Comparison of ENCODE assay signal across 1 cellular context in the genomic region with DNA sequence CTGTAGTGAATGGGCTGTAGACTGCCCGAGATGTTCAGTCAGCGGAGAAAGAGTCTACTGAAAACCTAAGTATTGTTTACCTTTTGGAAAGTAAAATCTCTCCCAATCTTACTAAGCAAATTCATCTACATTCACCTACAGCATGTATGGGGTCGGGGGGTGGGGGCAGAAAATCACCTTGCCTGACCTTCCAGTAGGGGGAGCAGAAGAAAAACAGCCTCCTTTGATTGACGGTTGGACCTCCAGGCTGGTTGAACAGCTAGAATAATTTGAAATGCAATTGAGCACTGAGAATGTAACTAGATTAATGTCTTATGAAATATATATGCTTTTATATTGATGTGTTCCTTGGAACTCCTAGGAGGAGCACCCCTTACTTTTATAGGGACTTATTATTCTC.
TF ChIP-seq lines count a peak whose summit lies in the region.

No MANE protein-coding gene starts in this region.

TF ChIP-seq in H1, 55 proteins besides CTCF, POLR2A, EP300 and RAD21:
- TF ChIP-seq SP4 (IDR thresholded peaks at IDR 0.05; ENCODE audit: low read length) (no peak), TCF12 (IDR thresholded peaks at IDR 0.05; ENCODE audit: low read depth, low read length) (no peak), CHD2 (IDR thresholded peaks at IDR 0.05; ENCODE audit: low read length) (no peak), TEAD4 (IDR thresholded peaks at IDR 0.05; ENCODE audit: low read depth, low read length) (no peak), SAP30 (IDR thresholded peaks at IDR 0.05; ENCODE audit: insufficient read depth, insufficient replicate concordance, low read length) (no peak), CBX5 (IDR thresholded peaks at IDR 0.05; ENCODE audit: low read depth, low read length) (no peak), RBBP5 (IDR thresholded peaks at IDR 0.05; ENCODE audit: borderline replicate concordance, low read depth, low read length) (no peak), SP1 (IDR thresholded peaks at IDR 0.05; ENCODE audit: low read depth, low read length) (no peak), PHF8 (conservative IDR thresholded peaks at IDR 0.05; ENCODE audit: low read depth, low read length) (no peak), NRF1 (IDR thresholded peaks at IDR 0.05; ENCODE audit: low read depth, low read length) (no peak), BACH1 (IDR thresholded peaks at IDR 0.05; ENCODE audit: low read length) (no peak), CEBPB (IDR thresholded peaks at IDR 0.05; ENCODE audit: low read depth, low read length) (no peak)
- TF ChIP-seq, protein P1, sequence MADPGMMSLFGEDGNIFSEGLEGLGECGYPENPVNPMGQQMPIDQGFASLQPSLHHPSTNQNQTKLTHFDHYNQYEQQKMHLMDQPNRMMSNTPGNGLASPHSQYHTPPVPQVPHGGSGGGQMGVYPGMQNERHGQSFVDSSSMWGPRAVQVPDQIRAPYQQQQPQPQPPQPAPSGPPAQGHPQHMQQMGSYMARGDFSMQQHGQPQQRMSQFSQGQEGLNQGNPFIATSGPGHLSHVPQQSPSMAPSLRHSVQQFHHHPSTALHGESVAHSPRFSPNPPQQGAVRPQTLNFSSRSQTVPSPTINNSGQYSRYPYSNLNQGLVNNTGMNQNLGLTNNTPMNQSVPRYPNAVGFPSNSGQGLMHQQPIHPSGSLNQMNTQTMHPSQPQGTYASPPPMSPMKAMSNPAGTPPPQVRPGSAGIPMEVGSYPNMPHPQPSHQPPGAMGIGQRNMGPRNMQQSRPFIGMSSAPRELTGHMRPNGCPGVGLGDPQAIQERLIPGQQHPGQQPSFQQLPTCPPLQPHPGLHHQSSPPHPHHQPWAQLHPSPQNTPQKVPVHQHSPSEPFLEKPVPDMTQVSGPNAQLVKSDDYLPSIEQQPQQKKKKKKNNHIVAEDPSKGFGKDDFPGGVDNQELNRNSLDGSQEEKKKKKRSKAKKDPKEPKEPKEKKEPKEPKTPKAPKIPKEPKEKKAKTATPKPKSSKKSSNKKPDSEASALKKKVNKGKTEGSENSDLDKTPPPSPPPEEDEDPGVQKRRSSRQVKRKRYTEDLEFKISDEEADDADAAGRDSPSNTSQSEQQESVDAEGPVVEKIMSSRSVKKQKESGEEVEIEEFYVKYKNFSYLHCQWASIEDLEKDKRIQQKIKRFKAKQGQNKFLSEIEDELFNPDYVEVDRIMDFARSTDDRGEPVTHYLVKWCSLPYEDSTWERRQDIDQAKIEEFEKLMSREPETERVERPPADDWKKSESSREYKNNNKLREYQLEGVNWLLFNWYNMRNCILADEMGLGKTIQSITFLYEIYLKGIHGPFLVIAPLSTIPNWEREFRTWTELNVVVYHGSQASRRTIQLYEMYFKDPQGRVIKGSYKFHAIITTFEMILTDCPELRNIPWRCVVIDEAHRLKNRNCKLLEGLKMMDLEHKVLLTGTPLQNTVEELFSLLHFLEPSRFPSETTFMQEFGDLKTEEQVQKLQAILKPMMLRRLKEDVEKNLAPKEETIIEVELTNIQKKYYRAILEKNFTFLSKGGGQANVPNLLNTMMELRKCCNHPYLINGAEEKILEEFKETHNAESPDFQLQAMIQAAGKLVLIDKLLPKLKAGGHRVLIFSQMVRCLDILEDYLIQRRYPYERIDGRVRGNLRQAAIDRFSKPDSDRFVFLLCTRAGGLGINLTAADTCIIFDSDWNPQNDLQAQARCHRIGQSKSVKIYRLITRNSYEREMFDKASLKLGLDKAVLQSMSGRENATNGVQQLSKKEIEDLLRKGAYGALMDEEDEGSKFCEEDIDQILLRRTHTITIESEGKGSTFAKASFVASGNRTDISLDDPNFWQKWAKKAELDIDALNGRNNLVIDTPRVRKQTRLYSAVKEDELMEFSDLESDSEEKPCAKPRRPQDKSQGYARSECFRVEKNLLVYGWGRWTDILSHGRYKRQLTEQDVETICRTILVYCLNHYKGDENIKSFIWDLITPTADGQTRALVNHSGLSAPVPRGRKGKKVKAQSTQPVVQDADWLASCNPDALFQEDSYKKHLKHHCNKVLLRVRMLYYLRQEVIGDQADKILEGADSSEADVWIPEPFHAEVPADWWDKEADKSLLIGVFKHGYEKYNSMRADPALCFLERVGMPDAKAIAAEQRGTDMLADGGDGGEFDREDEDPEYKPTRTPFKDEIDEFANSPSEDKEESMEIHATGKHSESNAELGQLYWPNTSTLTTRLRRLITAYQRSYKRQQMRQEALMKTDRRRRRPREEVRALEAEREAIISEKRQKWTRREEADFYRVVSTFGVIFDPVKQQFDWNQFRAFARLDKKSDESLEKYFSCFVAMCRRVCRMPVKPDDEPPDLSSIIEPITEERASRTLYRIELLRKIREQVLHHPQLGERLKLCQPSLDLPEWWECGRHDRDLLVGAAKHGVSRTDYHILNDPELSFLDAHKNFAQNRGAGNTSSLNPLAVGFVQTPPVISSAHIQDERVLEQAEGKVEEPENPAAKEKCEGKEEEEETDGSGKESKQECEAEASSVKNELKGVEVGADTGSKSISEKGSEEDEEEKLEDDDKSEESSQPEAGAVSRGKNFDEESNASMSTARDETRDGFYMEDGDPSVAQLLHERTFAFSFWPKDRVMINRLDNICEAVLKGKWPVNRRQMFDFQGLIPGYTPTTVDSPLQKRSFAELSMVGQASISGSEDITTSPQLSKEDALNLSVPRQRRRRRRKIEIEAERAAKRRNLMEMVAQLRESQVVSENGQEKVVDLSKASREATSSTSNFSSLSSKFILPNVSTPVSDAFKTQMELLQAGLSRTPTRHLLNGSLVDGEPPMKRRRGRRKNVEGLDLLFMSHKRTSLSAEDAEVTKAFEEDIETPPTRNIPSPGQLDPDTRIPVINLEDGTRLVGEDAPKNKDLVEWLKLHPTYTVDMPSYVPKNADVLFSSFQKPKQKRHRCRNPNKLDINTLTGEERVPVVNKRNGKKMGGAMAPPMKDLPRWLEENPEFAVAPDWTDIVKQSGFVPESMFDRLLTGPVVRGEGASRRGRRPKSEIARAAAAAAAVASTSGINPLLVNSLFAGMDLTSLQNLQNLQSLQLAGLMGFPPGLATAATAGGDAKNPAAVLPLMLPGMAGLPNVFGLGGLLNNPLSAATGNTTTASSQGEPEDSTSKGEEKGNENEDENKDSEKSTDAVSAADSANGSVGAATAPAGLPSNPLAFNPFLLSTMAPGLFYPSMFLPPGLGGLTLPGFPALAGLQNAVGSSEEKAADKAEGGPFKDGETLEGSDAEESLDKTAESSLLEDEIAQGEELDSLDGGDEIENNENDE (IDR thresholded peaks at IDR 0.05; ENCODE audit: insufficient replicate concordance, low read length): no peak
- TF ChIP-seq, protein P2, sequence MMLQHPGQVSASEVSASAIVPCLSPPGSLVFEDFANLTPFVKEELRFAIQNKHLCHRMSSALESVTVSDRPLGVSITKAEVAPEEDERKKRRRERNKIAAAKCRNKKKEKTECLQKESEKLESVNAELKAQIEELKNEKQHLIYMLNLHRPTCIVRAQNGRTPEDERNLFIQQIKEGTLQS (IDR thresholded peaks at IDR 0.05; ENCODE audit: insufficient read depth, low read depth, low read length): no peak
